Comparison of ENCODE assay signal across 1 cellular context in genomic region chr19:55306712-55307111, GRCh38.
TF ChIP-seq lines count a peak whose summit lies in the region.

No MANE protein-coding gene starts in this region.

TF ChIP-seq in K562, 482 proteins besides CTCF, POLR2A, EP300 and RAD21:
- TF ChIP-seq BCOR (IDR thresholded peaks at IDR 0.05) (0 out of 2 replicates have a peak, but pooled peaks have one; percentile 31), L3MBTL2 (IDR thresholded peaks at IDR 0.05) (no peak)
